In the genomic region with DNA sequence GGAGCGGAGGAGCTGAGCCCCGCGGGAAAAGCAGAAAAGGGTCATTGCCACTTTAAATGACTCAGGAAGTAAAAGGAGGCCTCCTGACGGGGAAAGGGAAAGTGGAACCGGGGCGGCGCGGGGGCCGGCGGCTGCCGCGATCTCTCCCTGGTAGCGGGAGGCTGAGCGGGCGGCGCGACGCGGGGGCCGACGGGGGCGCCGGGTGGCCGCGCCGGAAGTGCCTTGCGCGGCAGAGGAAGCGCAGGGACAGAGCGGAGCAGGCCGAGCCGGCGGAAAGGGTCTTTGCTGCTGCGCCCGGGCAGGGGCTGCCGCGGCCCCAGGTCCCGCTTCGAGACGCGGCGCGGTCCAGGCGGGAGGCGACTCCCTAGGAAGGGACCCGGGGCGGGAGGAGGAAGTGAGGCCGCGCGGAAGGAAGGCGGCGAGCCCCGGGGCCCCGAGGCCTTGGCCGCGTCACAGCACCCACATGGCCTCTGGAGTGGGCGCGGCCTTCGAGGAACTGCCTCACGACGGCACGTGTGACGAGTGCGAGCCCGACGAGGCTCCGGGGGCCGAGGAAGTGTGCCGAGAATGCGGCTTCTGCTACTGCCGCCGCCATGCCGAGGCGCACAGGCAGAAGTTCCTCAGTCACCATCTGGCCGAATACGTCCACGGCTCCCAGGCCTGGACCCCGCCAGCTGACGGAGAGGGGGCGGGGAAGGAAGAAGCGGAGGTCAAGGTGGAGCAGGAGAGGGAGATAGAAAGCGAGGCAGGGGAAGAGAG, we compare ENCODE assay signal across 8 cellular contexts. TPM values are rescaled to one million over a fixed set of nuclear protein-coding genes. Genes with fewer than 3 reads are reported as not detected.
DNase-seq lines count a peak whose midpoint lies in the region; ATAC-seq, FAIRE-seq and TF ChIP-seq lines count a peak whose summit lies in the region.

A gene with protein sequence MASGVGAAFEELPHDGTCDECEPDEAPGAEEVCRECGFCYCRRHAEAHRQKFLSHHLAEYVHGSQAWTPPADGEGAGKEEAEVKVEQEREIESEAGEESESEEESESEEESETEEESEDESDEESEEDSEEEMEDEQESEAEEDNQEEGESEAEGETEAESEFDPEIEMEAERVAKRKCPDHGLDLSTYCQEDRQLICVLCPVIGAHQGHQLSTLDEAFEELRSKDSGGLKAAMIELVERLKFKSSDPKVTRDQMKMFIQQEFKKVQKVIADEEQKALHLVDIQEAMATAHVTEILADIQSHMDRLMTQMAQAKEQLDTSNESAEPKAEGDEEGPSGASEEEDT (plus strand): TSS at position 127 of the 759 bp plus-strand sequence. CDS start 337 bp downstream, at position 464.

- H3K9me3 Mint-ChIP-seq in immature natural killer cell, result peaks cover 6 to 31% (median 18%) of the 10 kb centered on the region in 6 donors

- peak within 1 kb of the TSS; percentile 91 to 99 (median 98) for H3K27ac Mint-ChIP-seq in immature natural killer cell

- FAIRE-seq in bronchial epithelial cell (lab: Jason Lieb, UNC), result no peak

- peaks cover 11 to 33% (median 23%) of the 10 kb centered on the region in 6 donors for H3K4me1 ChIP-seq in spleen

- H3K27ac ChIP-seq in spleen, result peak within 1 kb of the TSS; percentile 94 to 98 (median 96)

- H3K27me3 ChIP-seq in bronchial epithelial cell (ENCODE audit: control insufficient read depth, insufficient read depth, low read length), result no peaks in the 10 kb centered on the region
- no peaks in the 10 kb centered on the region for H3K27me3 ChIP-seq in spleen (replicated peaks in 1 of 7)

- DNase-seq in SIG-M5 treated with dmso at 0.1 percent for 504 hours (lab: John Stamatoyannopoulos, UW; ENCODE audit: unreplicated experiment), result peak; percentile 58
- no peak for DNase-seq in SIG-M5 (lab: John Stamatoyannopoulos, UW)
- DNase-seq in NCI-H2107 (lab: John Stamatoyannopoulos, UW), result peak; percentile 28
- DNase-seq in bronchial epithelial cell (ENCODE audit: low read depth), result peak; percentile 68
- DNase-seq in immature natural killer cell, result peak; percentile 87 to 88 (median 87)
- DNase-seq in spleen, result peak; percentile 96

- TF ChIP-seq CTCF in WI38 (IDR thresholded peaks at IDR 0.05; ENCODE audit: low read depth, low read length) (no peak), bronchial epithelial cell (IDR thresholded peaks at IDR 0.05; ENCODE audit: insufficient read depth, low read length, severe bottlenecking) (no peak), spleen (IDR thresholded peaks at IDR 0.05 in 8 of 11, conservative IDR thresholded peaks at IDR 0.05 in 3 of 11) (no peak)

- intact Hi-C loops in spleen (cut with DNase I; ENCODE audit: low total_unique reads), result no loop called here

- peaks cover 45 to 64% of the 10 kb centered on the region in 2 donors for H3K4me1 Mint-ChIP-seq in immature natural killer cell

- peak within 1 kb of the TSS; percentile 99 to 100 (median 99) for H3K4me3 Mint-ChIP-seq in immature natural killer cell

- peaks cover 14 to 24% (median 21%) of the 10 kb centered on the region in 3 donors for H3K36me3 Mint-ChIP-seq in immature natural killer cell

- TF ChIP-seq POLR2A in spleen (IDR thresholded peaks at IDR 0.05), result peak in 1 of 3 donors; percentile 29

- peaks cover 13 to 48% (median 46%) of the 10 kb centered on the region in 8 donors for H3K9me3 ChIP-seq in spleen

- peaks cover 10 to 25% (median 18%) of the 10 kb centered on the region in 3 donors for H3K27me3 Mint-ChIP-seq in immature natural killer cell (ENCODE audit: low read depth in 3 of 3)

- H3K4me3 ChIP-seq in WI38 (ENCODE audit: low read depth, low read length), result peak within 1 kb of the TSS; percentile 71
- peak within 1 kb of the TSS; percentile 59 for H3K4me3 ChIP-seq in bronchial epithelial cell (ENCODE audit: low read depth, low read length)
- H3K4me3 ChIP-seq in spleen, result peak within 1 kb of the TSS; percentile 65 to 85 (median 71)

- WGBS in spleen, 5 donors, result 3 to 5% (median 4%) methylated on average over 61 to 82 of the region's 82 CpGs

- H3K36me3 ChIP-seq in bronchial epithelial cell (ENCODE audit: control insufficient read depth, insufficient read depth, low read length) (no peaks in the 10 kb centered on the region), spleen (peaks cover 0 to 29% (median 2%) of the 10 kb centered on the region in 6 donors)

- ATAC-seq in HG02973 (IDR thresholded peaks at IDR 0.05; ENCODE audit: unreplicated experiment), result peak; percentile 90

RNA-seq across cellular contexts. Expression of the gene that starts here (rescaled TPM):
- total RNA-seq in bronchial epithelial cell (5.5 and 9.7 TPM in 2 replicates), spleen (10 to 100 TPM; 43.3 to 65.7 (median 53.8) TPM)
- polyA plus RNA-seq in immature natural killer cell (10 to 100 TPM; 36.0 to 55.3 (median 41.1) TPM), spleen (1 to 10 TPM; 5.3 to 9.0 (median 5.5) TPM)
